ENCODE assay signal across 13 cellular contexts in genomic region chr6:156131221-156131903, GRCh38.
A peak's percentile ranks its signal among the peaks of the same experiment; 100 is the strongest.
DNase-seq lines count a peak whose midpoint lies in the region; ATAC-seq, FAIRE-seq and TF ChIP-seq lines count a peak whose summit lies in the region.
"Had no signal": no experiment of that assay in that cellular context is flagged by ENCODE, and none has a peak within 500 bp of the region (broad histone marks: within the 10 kb centered on the region; RNA-seq: fewer than 3 reads in every experiment).

No MANE protein-coding gene starts in this region.

- H3K79me2 ChIP-seq in Loucy (ENCODE audit: insufficient read depth, low read length), result no peaks in the 10 kb centered on the region

- no peak for FAIRE-seq in kidney (lab: Jason Lieb, UNC)
- FAIRE-seq: pancreas had no signal

- peak overlapping the region; percentile 10 for H3K9ac ChIP-seq in Loucy (ENCODE audit: low read depth, low read length, poor library complexity, severe bottlenecking)
- no peak overlapping the region for H3K9ac ChIP-seq in kidney (ENCODE audit: low read length in 2 of 2)

- peak overlapping the region; percentile 22 for H3K27ac Mint-ChIP-seq in activated naive CD8-positive, alpha-beta T cell treated with anti-CD3 and anti-CD28 coated beads, Interleukin-2, amount 10 ng/mL, durations not matched to agents 7 days and 5 days
- no peak overlapping the region for H3K27ac Mint-ChIP-seq in activated naive CD8-positive, alpha-beta T cell treated with anti-CD3 and anti-CD28 coated beads for 36 hours
- H3K27ac Mint-ChIP-seq in mesothelial cell of epicardium, result no peak overlapping the region
- H3K27ac Mint-ChIP-seq: T-helper 2 cell treated with Interferon-gamma antibody and Interleukin-4, amounts not matched to agents 5 μg/mL and 100 μg/mL, for 36 hours had no signal

- intact Hi-C loops in kidney (cut with DNase I) (no loop called here), prostate gland (cut with DNase I) (no loop called here)

- peaks cover 1% of the 10 kb centered on the region for H3K4me1 Mint-ChIP-seq in activated naive CD8-positive, alpha-beta T cell treated with anti-CD3 and anti-CD28 coated beads, Interleukin-2, amount 10 ng/mL, durations not matched to agents 7 days and 5 days
- peaks cover 2% of the 10 kb centered on the region for H3K4me1 Mint-ChIP-seq in activated naive CD8-positive, alpha-beta T cell treated with anti-CD3 and anti-CD28 coated beads for 36 hours
- H3K4me1 Mint-ChIP-seq in mesothelial cell of epicardium, result peaks cover 8% of the 10 kb centered on the region

- H3K9me2 ChIP-seq in Loucy (replicated peaks; ENCODE audit: low read depth, low read length), result no peaks in the 10 kb centered on the region

- H3K4me1 ChIP-seq in Loucy (ENCODE audit: insufficient read depth, low read length, poor library complexity, severe bottlenecking), result peaks cover 18% of the 10 kb centered on the region
- H3K4me1 ChIP-seq in tibial nerve, result no peaks in the 10 kb centered on the region
- H3K4me1 ChIP-seq in kidney (ENCODE audit: control insufficient read depth in 1 of 2, insufficient read depth in 1 of 2, low read depth in 1 of 2, low read length in 2 of 2), result no peaks in the 10 kb centered on the region
- H3K4me1 ChIP-seq in prostate gland (replicated peaks), result no peaks in the 10 kb centered on the region
- H3K4me1 ChIP-seq: pancreas had no signal

- H3K27me3 ChIP-seq in Loucy (ENCODE audit: insufficient read depth, low read length, poor library complexity, severe bottlenecking) (no peaks in the 10 kb centered on the region), tibial nerve (no peaks in the 10 kb centered on the region), prostate gland (replicated peaks; ENCODE audit: insufficient read depth) (no peaks in the 10 kb centered on the region)
- H3K27me3 ChIP-seq: pancreas had no signal

- TF ChIP-seq POLR2A in tibial nerve (IDR thresholded peaks at IDR 0.05) (no peak), prostate gland (IDR thresholded peaks at IDR 0.05) (no peak)

- peak overlapping the region; percentile 92 for H2AFZ ChIP-seq in Loucy (ENCODE audit: low read length)

- POLR2A ChIA-PET in activated naive CD8-positive, alpha-beta T cell treated with anti-CD3 and anti-CD28 coated beads, Interleukin-2, amount 10 ng/mL, durations not matched to agents 7 days and 5 days (lab: Charles Lee), result no interaction called here

- WGBS in tibial nerve, 2 donors, result 75 to 79% methylated on average over 6 of the region's 6 CpGs
- 82% methylated on average over 6 of the region's 6 CpGs for WGBS in prostate gland

- H3K4me3 ChIP-seq in Loucy (ENCODE audit: low read length, poor library complexity, severe bottlenecking), result no peak overlapping the region
- H3K4me3 ChIP-seq in tibial nerve, result no peak overlapping the region
- H3K4me3 ChIP-seq in kidney (ENCODE audit: low read length in 2 of 2), result no peak overlapping the region
- no peak overlapping the region for H3K4me3 ChIP-seq in prostate gland
- H3K4me3 ChIP-seq: pancreas had no signal

- no peaks in the 10 kb centered on the region for H3F3A ChIP-seq in Loucy (ENCODE audit: low read depth)

- H3K36me3 Mint-ChIP-seq in activated naive CD8-positive, alpha-beta T cell treated with anti-CD3 and anti-CD28 coated beads, Interleukin-2, amount 10 ng/mL, durations not matched to agents 7 days and 5 days, result no peaks in the 10 kb centered on the region
- peaks cover 3% of the 10 kb centered on the region for H3K36me3 Mint-ChIP-seq in activated naive CD8-positive, alpha-beta T cell treated with anti-CD3 and anti-CD28 coated beads for 36 hours
- no peaks in the 10 kb centered on the region for H3K36me3 Mint-ChIP-seq in mesothelial cell of epicardium

- H3K27me3 Mint-ChIP-seq in activated naive CD8-positive, alpha-beta T cell treated with anti-CD3 and anti-CD28 coated beads, Interleukin-2, amount 10 ng/mL, durations not matched to agents 7 days and 5 days, result no peaks in the 10 kb centered on the region
- no peaks in the 10 kb centered on the region for H3K27me3 Mint-ChIP-seq in activated naive CD8-positive, alpha-beta T cell treated with anti-CD3 and anti-CD28 coated beads for 36 hours
- no peaks in the 10 kb centered on the region for H3K27me3 Mint-ChIP-seq in mesothelial cell of epicardium (ENCODE audit: low read depth)

- TF ChIP-seq CTCF in Loucy (conservative IDR thresholded peaks at IDR 0.05; ENCODE audit: low read length) (no peak), tibial nerve (IDR thresholded peaks at IDR 0.05) (no peak), kidney (IDR thresholded peaks at IDR 0.05; ENCODE audit: borderline replicate concordance, extremely low read depth, insufficient read depth) (no peak), prostate gland (IDR thresholded peaks at IDR 0.05) (no peak), mesothelial cell of epicardium (IDR thresholded peaks at IDR 0.05; ENCODE audit: unreplicated experiment) (no peak)

- H4K20me1 ChIP-seq in Loucy (ENCODE audit: insufficient read depth, low read length, poor library complexity, severe bottlenecking), result no peaks in the 10 kb centered on the region

- no peak overlapping the region for H3K27ac ChIP-seq in tibial nerve
- no peak overlapping the region for H3K27ac ChIP-seq in kidney (ENCODE audit: low read depth in 2 of 2, low read length in 2 of 2)
- no peak overlapping the region for H3K27ac ChIP-seq in prostate gland
- H3K27ac ChIP-seq: pancreas had no signal

- H3K9me3 ChIP-seq in Loucy (ENCODE audit: insufficient read depth, low read depth, low read length) (0 out of 2 replicates have a peak, but pooled peaks cover 4% of the 10 kb centered on the region), tibial nerve (no peaks in the 10 kb centered on the region), kidney (ENCODE audit: control insufficient read depth in 1 of 2, low read length in 2 of 2) (peaks cover 0 to 4% of the 10 kb centered on the region in 2 donors), prostate gland (no peaks in the 10 kb centered on the region)
- H3K9me3 ChIP-seq: pancreas had no signal

- H3K36me3 ChIP-seq in Loucy (ENCODE audit: insufficient read depth, low read length), result no peaks in the 10 kb centered on the region
- no peaks in the 10 kb centered on the region for H3K36me3 ChIP-seq in tibial nerve
- H3K36me3 ChIP-seq in kidney (ENCODE audit: control insufficient read depth in 1 of 2, insufficient read depth in 2 of 2, low read length in 2 of 2), result no peaks in the 10 kb centered on the region
- H3K36me3 ChIP-seq in prostate gland, result no peaks in the 10 kb centered on the region
- H3K36me3 ChIP-seq: pancreas had no signal

- no peak overlapping the region for H3K4me3 Mint-ChIP-seq in activated naive CD8-positive, alpha-beta T cell treated with anti-CD3 and anti-CD28 coated beads, Interleukin-2, amount 10 ng/mL, durations not matched to agents 7 days and 5 days
- H3K4me3 Mint-ChIP-seq in activated naive CD8-positive, alpha-beta T cell treated with anti-CD3 and anti-CD28 coated beads for 36 hours, result no peak overlapping the region
- no peak overlapping the region for H3K4me3 Mint-ChIP-seq in mesothelial cell of epicardium
- H3K4me3 Mint-ChIP-seq: T-helper 2 cell treated with Interferon-gamma antibody and Interleukin-4, amounts not matched to agents 5 μg/mL and 100 μg/mL, for 36 hours had no signal

- peak overlapping the region; percentile 22 for H3K4me2 ChIP-seq in Loucy (ENCODE audit: low read depth, low read length, poor library complexity, severe bottlenecking)

- no peak for ATAC-seq in activated naive CD8-positive, alpha-beta T cell treated with anti-CD3 and anti-CD28 coated beads, Interleukin-2, amount 10 ng/mL, durations not matched to agents 7 days and 5 days (ENCODE audit: low read depth)
- peak; percentile 59 for ATAC-seq in HG02798 (IDR thresholded peaks at IDR 0.05; ENCODE audit: poor library complexity, unreplicated experiment)

- peaks cover 11% of the 10 kb centered on the region for H3K9me3 Mint-ChIP-seq in activated naive CD8-positive, alpha-beta T cell treated with anti-CD3 and anti-CD28 coated beads, Interleukin-2, amount 10 ng/mL, durations not matched to agents 7 days and 5 days
- H3K9me3 Mint-ChIP-seq in activated naive CD8-positive, alpha-beta T cell treated with anti-CD3 and anti-CD28 coated beads for 36 hours, result peaks cover 16% of the 10 kb centered on the region
- peaks cover 28% of the 10 kb centered on the region for H3K9me3 Mint-ChIP-seq in mesothelial cell of epicardium

- TF ChIP-seq EP300 in tibial nerve (IDR thresholded peaks at IDR 0.05), result peak; percentile 20 to 42

- no peak for DNase-seq in activated naive CD8-positive, alpha-beta T cell treated with anti-CD3 and anti-CD28 coated beads, Interleukin-2, amount 10 ng/mL, durations not matched to agents 7 days and 5 days
- no peak for DNase-seq in activated naive CD8-positive, alpha-beta T cell treated with anti-CD3 and anti-CD28 coated beads for 36 hours
- DNase-seq in tibial nerve (ENCODE audit: low spot score in 2 of 2) (no peak), kidney (no peak), prostate gland (ENCODE audit: low spot score) (no peak), mesothelial cell of epicardium (ENCODE audit: low spot score in 2 of 2, unreplicated experiment in 2 of 2) (no peak)
- DNase-seq: 8988T; activated effector memory CD4-positive, alpha-beta T cell treated with Interleukin-2 at 50 U/mL for 16 hours; NCI-H2227 treated with DMSO at 0.1 percent for 48 hours; pancreas had no signal
